ENCODE assay signal across 19 cellular contexts in genomic region chr10:103879409-103879808, GRCh38. TPM values are rescaled to one million over a fixed set of nuclear protein-coding genes. Genes with fewer than 3 reads are reported as not detected.
DNase-seq lines count a peak whose midpoint lies in the region; ATAC-seq and TF ChIP-seq lines count a peak whose summit lies in the region.
"Had no signal": no experiment of that assay in that cellular context is flagged by ENCODE, and none has a peak within 500 bp of the region (broad histone marks: within the 10 kb centered on the region; RNA-seq: fewer than 3 reads in every experiment).

No MANE protein-coding gene starts in this region.

- DNase-seq in activated CD8-positive, alpha-beta memory T cell treated with anti-CD3 and anti-CD28 coated beads, Interleukin-2, amount 10 ng/mL, durations not matched to agents 7 days and 5 days: no peak
- no peak for DNase-seq in activated CD8-positive, alpha-beta memory T cell treated with anti-CD3 and anti-CD28 coated beads, Interleukin-2, amount 50 U/mL, for 48 hours
- DNase-seq in foreskin keratinocyte: peak in 1 of 2 donors; percentile 62
- DNase-seq in stimulated activated effector memory CD8-positive, alpha-beta T cell treated with anti-CD3 and anti-CD28 coated beads, Interleukin-12 subunit alpha, Interleukin-12 subunit beta, amount 100 ng/mL, for 72 hours (ENCODE audit: low spot score in 2 of 2): no peak
- no peak for DNase-seq in DMS153 (lab: John Stamatoyannopoulos, UW)
- DNase-seq in NCI-H1694 (lab: John Stamatoyannopoulos, UW): no peak
- DNase-seq in mesothelial cell of epicardium (ENCODE audit: low spot score in 2 of 2, unreplicated experiment in 2 of 2): no peak
- DNase-seq: Calu3; CD4-positive, CD25-positive, alpha-beta regulatory T cell; DMS79; MV-4-11; NCI-H1417 treated with DMSO at 0.1 percent for 48 hours; NCI-H2081; NCI-H510A; NCI-H774 had no signal

- CTCF ChIA-PET in activated CD8-positive, alpha-beta memory T cell treated with anti-CD3 and anti-CD28 coated beads, Interleukin-2, amount 10 ng/mL, durations not matched to agents 7 days and 5 days (lab: Charles Lee): no interaction called here

- ATAC-seq in activated CD8-positive, alpha-beta memory T cell treated with anti-CD3 and anti-CD28 coated beads, Interleukin-2, amount 10 ng/mL, durations not matched to agents 7 days and 5 days: no peak
- ATAC-seq in activated T-helper 17 cell treated with anti-CD3 and anti-CD28 coated beads, Interleukin-2, amount 50 U/mL, for 72 hours (replicated peaks): no peak
- ATAC-seq in foreskin keratinocyte: no peak
- ATAC-seq in stimulated activated effector memory CD8-positive, alpha-beta T cell treated with anti-CD3 and anti-CD28 coated beads, Interleukin-12 subunit alpha, Interleukin-12 subunit beta, amount 100 ng/mL, for 72 hours: no peak
- ATAC-seq: GM23338 had no signal

- H3K27me3 ChIP-seq in foreskin keratinocyte: no peaks in the 10 kb centered on the region

- peak overlapping the region; percentile 92 for H3K27ac ChIP-seq in foreskin keratinocyte
- H3K27ac ChIP-seq: 22Rv1 had no signal

- TF ChIP-seq CTCF in foreskin keratinocyte (conservative IDR thresholded peaks at IDR 0.05): no peak
- no peak for TF ChIP-seq CTCF in mesothelial cell of epicardium (IDR thresholded peaks at IDR 0.05; ENCODE audit: unreplicated experiment)

- no peaks in the 10 kb centered on the region for H3K9me3 Mint-ChIP-seq in activated CD8-positive, alpha-beta memory T cell treated with anti-CD3 and anti-CD28 coated beads, Interleukin-2, amount 10 ng/mL, durations not matched to agents 7 days and 5 days (ENCODE audit: low read depth)
- H3K9me3 Mint-ChIP-seq in activated T-helper 17 cell treated with anti-CD3 and anti-CD28 coated beads, Interleukin-2, amount 50 U/mL, for 72 hours: no peaks in the 10 kb centered on the region
- no peaks in the 10 kb centered on the region for H3K9me3 Mint-ChIP-seq in stimulated activated effector memory CD8-positive, alpha-beta T cell treated with anti-CD3 and anti-CD28 coated beads, Interleukin-12 subunit alpha, Interleukin-12 subunit beta, amount 100 ng/mL, for 72 hours
- H3K9me3 Mint-ChIP-seq in mesothelial cell of epicardium: no peaks in the 10 kb centered on the region
- H3K9me3 Mint-ChIP-seq: CD4-positive, CD25-positive, alpha-beta regulatory T cell; GM23338 had no signal

- peaks cover 34% of the 10 kb centered on the region for H3K36me3 Mint-ChIP-seq in activated CD8-positive, alpha-beta memory T cell treated with anti-CD3 and anti-CD28 coated beads, Interleukin-2, amount 10 ng/mL, durations not matched to agents 7 days and 5 days
- H3K36me3 Mint-ChIP-seq in activated T-helper 17 cell treated with anti-CD3 and anti-CD28 coated beads, Interleukin-2, amount 50 U/mL, for 72 hours (ENCODE audit: low read depth): peaks cover 79% of the 10 kb centered on the region
- peaks cover 56% of the 10 kb centered on the region for H3K36me3 Mint-ChIP-seq in stimulated activated effector memory CD8-positive, alpha-beta T cell treated with anti-CD3 and anti-CD28 coated beads, Interleukin-12 subunit alpha, Interleukin-12 subunit beta, amount 100 ng/mL, for 72 hours
- peaks cover 14% of the 10 kb centered on the region for H3K36me3 Mint-ChIP-seq in mesothelial cell of epicardium

- peak overlapping the region; percentile 42 for H3K27ac Mint-ChIP-seq in activated CD8-positive, alpha-beta memory T cell treated with anti-CD3 and anti-CD28 coated beads, Interleukin-2, amount 10 ng/mL, durations not matched to agents 7 days and 5 days
- peak overlapping the region; percentile 21 for H3K27ac Mint-ChIP-seq in activated T-helper 17 cell treated with anti-CD3 and anti-CD28 coated beads, Interleukin-2, amount 50 U/mL, for 72 hours
- H3K27ac Mint-ChIP-seq in stimulated activated effector memory CD8-positive, alpha-beta T cell treated with anti-CD3 and anti-CD28 coated beads, Interleukin-12 subunit alpha, Interleukin-12 subunit beta, amount 100 ng/mL, for 72 hours: peak overlapping the region; percentile 80
- H3K27ac Mint-ChIP-seq in mesothelial cell of epicardium: no peak overlapping the region
- H3K27ac Mint-ChIP-seq: B cell, GM23338 had no signal

- no peaks in the 10 kb centered on the region for H3K27me3 Mint-ChIP-seq in activated CD8-positive, alpha-beta memory T cell treated with anti-CD3 and anti-CD28 coated beads, Interleukin-2, amount 10 ng/mL, durations not matched to agents 7 days and 5 days
- H3K27me3 Mint-ChIP-seq in activated T-helper 17 cell treated with anti-CD3 and anti-CD28 coated beads, Interleukin-2, amount 50 U/mL, for 72 hours: no peaks in the 10 kb centered on the region
- H3K27me3 Mint-ChIP-seq in mesothelial cell of epicardium (ENCODE audit: low read depth): no peaks in the 10 kb centered on the region
- H3K27me3 Mint-ChIP-seq: B cell; CD4-positive, CD25-positive, alpha-beta regulatory T cell had no signal

- peaks cover 50% of the 10 kb centered on the region for H3K4me1 ChIP-seq in foreskin keratinocyte

- H3K4me1 Mint-ChIP-seq in activated CD8-positive, alpha-beta memory T cell treated with anti-CD3 and anti-CD28 coated beads, Interleukin-2, amount 10 ng/mL, durations not matched to agents 7 days and 5 days: peaks cover under 1% of the 10 kb centered on the region
- no peaks in the 10 kb centered on the region for H3K4me1 Mint-ChIP-seq in activated T-helper 17 cell treated with anti-CD3 and anti-CD28 coated beads, Interleukin-2, amount 50 U/mL, for 72 hours
- H3K4me1 Mint-ChIP-seq in stimulated activated effector memory CD8-positive, alpha-beta T cell treated with anti-CD3 and anti-CD28 coated beads, Interleukin-12 subunit alpha, Interleukin-12 subunit beta, amount 100 ng/mL, for 72 hours: peaks cover 10% of the 10 kb centered on the region
- H3K4me1 Mint-ChIP-seq in mesothelial cell of epicardium: peaks cover 12% of the 10 kb centered on the region
- H3K4me1 Mint-ChIP-seq: B cell, GM23338 had no signal

- H3K4me3 Mint-ChIP-seq in activated CD8-positive, alpha-beta memory T cell treated with anti-CD3 and anti-CD28 coated beads, Interleukin-2, amount 10 ng/mL, durations not matched to agents 7 days and 5 days: no peak overlapping the region
- no peak overlapping the region for H3K4me3 Mint-ChIP-seq in activated T-helper 17 cell treated with anti-CD3 and anti-CD28 coated beads, Interleukin-2, amount 50 U/mL, for 72 hours
- no peak overlapping the region for H3K4me3 Mint-ChIP-seq in stimulated activated effector memory CD8-positive, alpha-beta T cell treated with anti-CD3 and anti-CD28 coated beads, Interleukin-12 subunit alpha, Interleukin-12 subunit beta, amount 100 ng/mL, for 72 hours
- no peak overlapping the region for H3K4me3 Mint-ChIP-seq in mesothelial cell of epicardium
- H3K4me3 Mint-ChIP-seq: B cell; CD4-positive, CD25-positive, alpha-beta regulatory T cell; GM23338 had no signal

RNA-seq across cellular contexts. Expression of gene SH3PXD2A, which starts 24.0 kb away (rescaled TPM):
- total RNA-seq in activated CD8-positive, alpha-beta memory T cell treated with anti-CD3 and anti-CD28 coated beads, Interleukin-2, amount 10 ng/mL, durations not matched to agents 7 days and 5 days: 10 to 100 TPM; 12.4 to 14.5 TPM
- total RNA-seq in activated T-helper 17 cell treated with anti-CD3 and anti-CD28 coated beads, Interleukin-2, amount 50 U/mL, for 72 hours: 10 to 100 TPM in 1 of 2 donors, 1 to 10 TPM in 1; 8.0 to 19.3 TPM
- total RNA-seq in foreskin keratinocyte: 81.7 and 109 TPM in 2 replicates
- 23.9 and 27.5 TPM in 2 replicates for polyA plus RNA-seq in foreskin keratinocyte
- total RNA-seq in mesothelial cell of epicardium: 33.5 to 36.8 TPM (median 34.4 TPM) in 3 replicates

RNA-seq across cellular contexts. Expression of gene STN1, which starts 38.6 kb away (rescaled TPM):
- total RNA-seq in activated CD8-positive, alpha-beta memory T cell treated with anti-CD3 and anti-CD28 coated beads, Interleukin-2, amount 10 ng/mL, durations not matched to agents 7 days and 5 days: 10 to 100 TPM; 37.5 to 52.0 TPM
- 10 to 100 TPM; 41.9 to 45.4 TPM for total RNA-seq in activated T-helper 17 cell treated with anti-CD3 and anti-CD28 coated beads, Interleukin-2, amount 50 U/mL, for 72 hours
- total RNA-seq in foreskin keratinocyte (28.9 and 29.4 TPM in 2 replicates), mesothelial cell of epicardium (14.0 to 14.5 TPM (median 14.2 TPM) in 3 replicates)
- polyA plus RNA-seq in foreskin keratinocyte: 22.7 and 27.0 TPM in 2 replicates
